ENCODE assay signal across 9 cellular contexts in the genomic region with DNA sequence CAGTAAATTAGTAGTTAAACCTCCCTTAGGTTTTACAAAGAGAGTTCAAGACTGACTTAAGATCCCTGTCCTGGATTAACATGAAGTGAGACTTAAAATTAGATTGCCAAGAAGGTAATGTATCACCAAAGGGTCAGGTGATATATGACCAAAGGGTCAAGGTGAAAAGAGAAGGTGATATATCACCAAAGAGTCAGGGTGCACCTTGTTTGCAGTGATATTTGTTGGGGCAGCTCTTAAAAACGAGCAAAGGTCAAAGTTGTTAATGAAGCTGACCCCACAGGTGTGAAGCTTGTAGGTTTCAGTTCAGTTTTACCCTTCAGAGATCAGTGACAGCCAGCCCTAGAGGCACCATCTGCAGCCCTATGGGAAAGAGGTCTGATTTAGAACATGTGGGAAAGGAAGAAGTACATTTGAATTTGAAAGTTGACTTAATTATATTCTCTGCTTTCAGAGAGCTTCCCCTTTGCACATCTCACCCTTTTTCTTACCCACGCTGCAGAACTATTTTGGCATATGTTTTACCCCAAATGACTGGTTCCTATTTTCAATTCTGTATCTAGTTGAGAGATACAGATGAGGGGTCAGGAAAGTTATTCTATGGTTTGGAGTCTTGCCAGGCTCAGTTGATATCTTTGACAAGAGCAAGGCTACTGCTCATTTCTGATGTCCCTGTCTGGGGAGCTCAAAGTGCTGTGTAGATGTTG.
A peak's percentile ranks its signal among the peaks of the same experiment; 100 is the strongest.
DNase-seq lines count a peak whose midpoint lies in the region; ATAC-seq and TF ChIP-seq lines count a peak whose summit lies in the region.
"Had no signal": no experiment of that assay in that cellular context is flagged by ENCODE, and none has a peak within 500 bp of the region (broad histone marks: within the 10 kb centered on the region; RNA-seq: fewer than 3 reads in every experiment).

No MANE protein-coding gene starts in this region.

- TF ChIP-seq CTCF in mucosa of descending colon (IDR thresholded peaks at IDR 0.05) = no peak

- H3K9me3 ChIP-seq in mucosa of descending colon = no peaks in the 10 kb centered on the region
- H3K9me3 ChIP-seq: thyroid gland had no signal

- DNase-seq in mucosa of descending colon (no peak), ureter (ENCODE audit: low spot score) (no peak), NCI-H510A (lab: John Stamatoyannopoulos, UW) (no peak), AG20443 (ENCODE audit: low spot score) (no peak), AG08396 (ENCODE audit: low spot score) (no peak)
- DNase-seq: thyroid gland had no signal

- no peak overlapping the region for H3K4me3 ChIP-seq in mucosa of descending colon
- H3K4me3 ChIP-seq: thyroid gland had no signal

- H3K4me1 ChIP-seq in mucosa of descending colon (ENCODE audit: low read depth) = no peaks in the 10 kb centered on the region
- H3K4me1 ChIP-seq: thyroid gland had no signal

- H3K36me3 ChIP-seq in mucosa of descending colon (ENCODE audit: low read depth) = no peaks in the 10 kb centered on the region
- H3K36me3 ChIP-seq: thyroid gland had no signal

- intact Hi-C loops in mucosa of descending colon (cut with DNase I, micrococcal nuclease) = no loop called here

- peak; percentile 66 for ATAC-seq in GM18868 (IDR thresholded peaks at IDR 0.05; ENCODE audit: unreplicated experiment)
- peak; percentile 85 for ATAC-seq in GM21717 (IDR thresholded peaks at IDR 0.05; ENCODE audit: unreplicated experiment)
- peak; percentile 74 for ATAC-seq in HG03354 (IDR thresholded peaks at IDR 0.05; ENCODE audit: poor library complexity, severe bottlenecking, unreplicated experiment)
- peak; percentile 39 for ATAC-seq in mucosa of descending colon
